ENCODE assay signal across 8 cellular contexts in the genomic region with DNA sequence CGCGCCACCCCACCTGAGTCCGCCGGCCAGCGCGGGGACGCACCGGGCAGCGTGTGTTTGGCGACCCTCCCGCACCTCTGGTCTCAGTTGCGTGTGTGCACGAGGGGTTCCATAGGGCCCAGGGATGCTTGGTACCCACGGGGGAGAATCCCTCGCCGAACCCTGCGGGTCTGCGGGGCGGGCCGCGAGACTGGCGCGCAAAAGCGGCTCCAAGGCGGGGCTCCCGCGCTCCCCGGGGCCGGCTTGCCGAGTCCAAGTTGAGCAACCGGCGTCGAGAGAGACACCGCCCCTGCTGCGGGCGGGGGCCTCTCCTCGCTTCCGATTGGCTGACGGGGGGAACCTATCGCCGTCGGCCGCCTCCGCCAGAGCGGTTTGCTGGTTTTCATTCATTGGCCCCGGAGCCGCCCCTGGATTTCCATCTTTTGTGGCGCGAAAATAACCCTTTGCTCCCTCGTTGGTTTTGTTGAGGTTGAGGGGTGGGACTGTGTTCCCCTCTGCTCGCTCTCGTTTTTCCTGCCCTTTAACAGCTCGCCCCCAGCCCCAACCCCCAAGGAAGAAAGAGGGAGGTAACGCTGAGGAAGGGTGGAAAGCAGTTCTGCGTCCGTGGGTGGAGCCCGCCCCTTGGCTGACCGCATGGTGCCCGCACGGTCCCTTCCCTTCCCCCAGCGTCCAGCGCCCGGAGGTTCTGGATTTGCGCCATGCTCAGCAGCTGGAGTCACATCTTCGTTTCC. TPM values are rescaled to one million over a fixed set of nuclear protein-coding genes. Genes with fewer than 3 reads are reported as not detected.
DNase-seq lines count a peak whose midpoint lies in the region; ATAC-seq and TF ChIP-seq lines count a peak whose summit lies in the region.

No MANE protein-coding gene starts in this region.

- H3K9me3 ChIP-seq in osteoblast (ENCODE audit: low read depth, low read length) = no peaks in the 10 kb centered on the region

- peaks cover 94% of the 10 kb centered on the region for H3K27me3 ChIP-seq in osteoblast (ENCODE audit: insufficient read depth, low read length)

- H3K4me2 ChIP-seq in osteoblast (ENCODE audit: insufficient read depth, low read length) = peak overlapping the region; percentile 91

- peak; percentile 62 for ATAC-seq in GM21381 (IDR thresholded peaks at IDR 0.05; ENCODE audit: unreplicated experiment)

- H3K27ac ChIP-seq in osteoblast (ENCODE audit: low read depth, low read length) = no peak overlapping the region

- H3K79me2 ChIP-seq in osteoblast (ENCODE audit: insufficient read depth, low read length) = peaks cover 2% of the 10 kb centered on the region

- peaks cover 20% of the 10 kb centered on the region for H3K4me1 ChIP-seq in osteoblast (ENCODE audit: insufficient read depth, low read length)

- DNase-seq in DMS79 treated with DMSO at 0.1 percent for 48 hours (lab: John Stamatoyannopoulos, UW) = peak; percentile 93
- peak; percentile 98 for DNase-seq in HK-2 (ENCODE audit: unreplicated experiment)
- peak; percentile 98 for DNase-seq in NCI-H748 (lab: John Stamatoyannopoulos, UW; ENCODE audit: unreplicated experiment)
- peak; percentile 40 to 67 (median 60) for DNase-seq in activated CD8-positive, alpha-beta memory T cell treated with anti-CD3 and anti-CD28 coated beads for 48 hours (ENCODE audit: low read depth in 2 of 3, low spot score in 2 of 3)
- peak; percentile 94 for DNase-seq in fibroblast of the conjunctiva (ENCODE audit: low read depth)
- peak; percentile 99 for DNase-seq in osteoblast (ENCODE audit: insufficient read length, low spot score, missing footprints)
- no peak for DNase-seq in inferior parietal cortex (ENCODE audit: extremely low spot score)

- H2AFZ ChIP-seq in osteoblast (ENCODE audit: low read length) = peak overlapping the region; percentile 85

- peak overlapping the region; percentile 76 for H3K4me3 ChIP-seq in osteoblast (ENCODE audit: insufficient read depth, low read length)

- H4K20me1 ChIP-seq in osteoblast (ENCODE audit: insufficient read depth, low read length) = no peaks in the 10 kb centered on the region

- H3K36me3 ChIP-seq in osteoblast (ENCODE audit: insufficient read depth, low read length) = no peaks in the 10 kb centered on the region

- no peak for TF ChIP-seq CTCF in osteoblast (IDR thresholded peaks at IDR 0.05; ENCODE audit: extremely low read depth, low read depth, low read length)

RNA-seq across cellular contexts. Expression of a gene that starts 4.0 kb away (rescaled TPM):
- total RNA-seq in osteoblast = 2.5 and 2.7 TPM in 2 replicates

RNA-seq across cellular contexts. Expression of a gene that starts 57.5 kb away (rescaled TPM):
- total RNA-seq in osteoblast = 23.6 and 25.7 TPM in 2 replicates
